Comparison of ENCODE assay signal across 17 cellular contexts in the genomic region with DNA sequence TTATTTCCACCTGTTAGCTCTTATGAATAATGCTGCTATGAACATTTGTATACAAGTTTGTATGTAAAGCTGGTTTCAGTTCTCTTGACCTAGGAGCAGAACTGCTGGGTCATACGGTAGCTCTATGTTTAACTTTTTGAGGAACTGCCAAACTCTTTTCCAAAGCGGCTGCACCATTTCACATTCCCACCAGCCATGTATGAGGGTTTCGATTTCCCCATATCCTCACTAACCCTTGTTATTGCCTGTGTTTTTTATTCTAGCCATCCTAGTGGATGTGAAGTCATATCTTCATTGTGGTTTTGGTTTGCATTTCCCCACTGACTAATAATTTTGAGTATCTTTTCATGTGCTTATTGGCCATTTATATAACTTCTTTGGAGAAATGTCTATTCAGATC.
"Had no signal": no experiment of that assay in that cellular context is flagged by ENCODE, and none has a peak within 500 bp of the region (broad histone marks: within the 10 kb centered on the region; RNA-seq: fewer than 3 reads in every experiment).

No MANE protein-coding gene starts in this region.

- ATAC-seq: effector memory CD8-positive, alpha-beta T cell; lower lobe of right lung; stimulated activated naive CD8-positive, alpha-beta T cell treated with anti-CD3 and anti-CD28 coated beads, Interleukin-15, Interleukin-2, amounts not matched to agents 100 U/mL and 50 U/mL, for 24 hours had no signal

- H3K27me3 ChIP-seq: esophagus squamous epithelium, transverse colon, vagina had no signal

- H3K9me3 ChIP-seq: esophagus squamous epithelium, lower lobe of right lung, transverse colon, vagina had no signal

- DNase-seq: activated B cell treated with CpG ODN at 0.5 μM for 24 hours; activated CD4-positive, alpha-beta memory T cell treated with anti-CD3 and anti-CD28 coated beads for 36 hours; activated CD4-positive, alpha-beta T cell treated with anti-CD3 and anti-CD28 coated beads for 4 hours; activated T-cell treated with anti-CD3 and anti-CD28 coated beads for 4 hours; amniotic stem cell; caudate nucleus; effector memory CD8-positive, alpha-beta T cell; esophagus squamous epithelium; lower lobe of right lung; nephron progenitor cell; nucleus accumbens; retina; stimulated activated naive CD8-positive, alpha-beta T cell treated with anti-CD3 and anti-CD28 coated beads, Interleukin-15, Interleukin-2, amounts not matched to agents 100 U/mL and 50 U/mL, for 24 hours; substantia nigra; transverse colon had no signal

- H3K27ac ChIP-seq: esophagus squamous epithelium, lower lobe of right lung, skin epidermis, transverse colon, vagina had no signal

- H3K4me1 ChIP-seq: transverse colon, vagina had no signal

- H3K4me3 ChIP-seq: esophagus squamous epithelium, lower lobe of right lung, skin epidermis, transverse colon, vagina had no signal
